ENCODE assay signal across 9 cellular contexts in the genomic region with DNA sequence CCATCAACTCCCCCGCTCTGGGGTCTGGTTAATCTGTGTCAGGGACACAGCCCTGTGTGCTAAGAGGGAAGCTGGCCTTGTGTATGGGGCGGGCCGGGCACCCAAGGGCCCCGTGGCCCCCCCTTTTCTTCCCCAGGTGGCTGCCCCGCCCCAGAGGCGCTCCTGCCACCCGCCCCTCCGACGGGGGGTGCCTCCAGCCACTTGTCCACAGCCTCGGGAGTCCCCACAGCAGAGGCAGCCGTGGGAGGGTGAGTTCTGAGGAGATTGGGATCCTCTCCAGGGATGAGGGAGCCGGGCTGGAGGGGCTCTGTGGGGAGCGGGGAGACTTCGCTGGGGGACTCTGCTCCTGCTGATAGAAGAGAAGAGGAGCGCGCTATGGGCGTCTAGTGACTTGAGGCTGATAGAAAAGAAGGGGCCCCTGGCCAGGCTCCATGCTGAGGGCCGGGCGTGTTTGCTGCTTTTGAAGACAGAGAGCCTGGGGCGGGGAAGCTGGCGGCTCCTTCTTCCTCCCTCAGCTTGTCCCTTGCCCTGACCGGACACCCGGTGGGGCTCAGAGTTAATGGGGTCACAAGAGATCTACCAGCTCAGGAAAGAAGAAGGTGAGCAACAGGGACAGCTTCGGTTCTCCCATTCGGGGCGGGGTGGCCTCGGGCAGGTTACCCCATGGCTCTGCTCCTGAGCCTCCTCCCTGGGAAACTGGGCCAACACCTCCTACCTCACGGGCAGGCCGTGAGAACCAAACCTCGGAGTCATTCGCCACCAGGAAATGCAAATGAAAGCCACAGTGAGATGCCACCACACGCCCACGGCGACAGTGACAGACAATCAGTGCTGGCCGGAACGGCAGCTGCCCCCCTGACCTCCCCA.
A peak's percentile ranks its signal among the peaks of the same experiment; 100 is the strongest.
DNase-seq lines count a peak whose midpoint lies in the region; ATAC-seq and TF ChIP-seq lines count a peak whose summit lies in the region.
"Had no signal": no experiment of that assay in that cellular context is flagged by ENCODE, and none has a peak within 500 bp of the region (broad histone marks: within the 10 kb centered on the region; RNA-seq: fewer than 3 reads in every experiment).

No MANE protein-coding gene starts in this region.

- H3K27ac Mint-ChIP-seq in HFFc6: peak overlapping the region; percentile 97

- peak overlapping the region; percentile 78; the same call in 1 of the 2 replicates for H3K4me3 Mint-ChIP-seq in HFFc6

- H3K27me3 ChIP-seq in fibroblast of lung (ENCODE audit: control insufficient read depth, insufficient read depth, low read length) (no peaks in the 10 kb centered on the region), SJCRH30 (peaks cover 4% of the 10 kb centered on the region), uterus (no peaks in the 10 kb centered on the region)

- H3K4me1 ChIP-seq in fibroblast of lung (ENCODE audit: control insufficient read depth, extremely low read depth, insufficient read depth, low read length) (peaks cover 29% of the 10 kb centered on the region), SJCRH30 (peaks cover 18% of the 10 kb centered on the region), uterus (no peaks in the 10 kb centered on the region)

- no peaks in the 10 kb centered on the region for H4K20me1 ChIP-seq in fibroblast of lung (ENCODE audit: control insufficient read depth, extremely low read depth, insufficient read depth, low read length)

- H3K4me3 ChIP-seq in fibroblast of lung (replicated peaks in 1 of 4; ENCODE audit: control extremely low read depth in 1 of 4, insufficient read depth in 1 of 4, low read depth in 3 of 4, low read length in 4 of 4): no peak overlapping the region
- H3K4me3 ChIP-seq in SJCRH30: no peak overlapping the region
- H3K4me3 ChIP-seq in uterus: no peak overlapping the region

- ATAC-seq in HG02759 (IDR thresholded peaks at IDR 0.05; ENCODE audit: unreplicated experiment): no peak

- peaks cover 6% of the 10 kb centered on the region for H3K27me3 Mint-ChIP-seq in HFFc6 (ENCODE audit: insufficient read depth)

- H3K36me3 ChIP-seq in fibroblast of lung (ENCODE audit: control insufficient read depth, insufficient read depth, low read length) (no peaks in the 10 kb centered on the region), SJCRH30 (no peaks in the 10 kb centered on the region), uterus (no peaks in the 10 kb centered on the region)

- TF ChIP-seq CTCF in HFFc6 (IDR thresholded peaks at IDR 0.05) (no peak), fibroblast of lung (conservative IDR thresholded peaks at IDR 0.05 in 1 of 2, IDR thresholded peaks at IDR 0.05 in 1 of 2; ENCODE audit: low read depth in 1 of 2, low read length in 2 of 2) (no peak), uterus (IDR thresholded peaks at IDR 0.05) (no peak)

- intact Hi-C loops in uterus (cut with DNase I; ENCODE audit: low total_unique reads): no loop called here

- peaks cover 47% of the 10 kb centered on the region for H3K4me1 Mint-ChIP-seq in HFFc6 (ENCODE audit: low read depth)

- H3K9me3 ChIP-seq in fibroblast of lung (ENCODE audit: control insufficient read depth, insufficient read depth, low read depth, low read length) (no peaks in the 10 kb centered on the region), SJCRH30 (replicated peaks) (no peaks in the 10 kb centered on the region), uterus (no peaks in the 10 kb centered on the region)

- TF ChIP-seq POLR2A in uterus (IDR thresholded peaks at IDR 0.05): no peak

- DNase-seq in HFFc6: no peak
- peak; percentile 79 for DNase-seq in activated CD8-positive, alpha-beta memory T cell treated with anti-CD3 and anti-CD28 coated beads for 24 hours
- no peak for DNase-seq in fibroblast of lung (ENCODE audit: low read depth in 2 of 2)
- peak; percentile 31 to 68 for DNase-seq in stimulated activated CD8-positive, alpha-beta memory T cell treated with anti-CD3 and anti-CD28 coated beads, Interleukin-7, amount 100 ng/mL, for 48 hours (ENCODE audit: extremely low read depth in 1 of 2, low read depth in 1 of 2)
- DNase-seq in NCI-H748 treated with DMSO at 0.1 percent for 48 hours (lab: John Stamatoyannopoulos, UW): no peak
- DNase-seq in SJCRH30: no peak
- DNase-seq in uterus: no peak

- no peaks in the 10 kb centered on the region for H3K9me3 Mint-ChIP-seq in HFFc6

- peak overlapping the region; percentile 85 for H2AFZ ChIP-seq in fibroblast of lung (ENCODE audit: low read length)

- H3K9ac ChIP-seq in fibroblast of lung (ENCODE audit: insufficient read depth, low read length): peak overlapping the region; percentile 0

- no peaks in the 10 kb centered on the region for H3K79me2 ChIP-seq in fibroblast of lung (ENCODE audit: control insufficient read depth, insufficient read depth, low read length)

- peak overlapping the region; percentile 81 for H3K4me2 ChIP-seq in fibroblast of lung (ENCODE audit: extremely low read depth, insufficient read depth, low read length)

- peak overlapping the region; percentile 87 for H3K27ac ChIP-seq in fibroblast of lung (ENCODE audit: insufficient read depth, low read length)
- H3K27ac ChIP-seq in SJCRH30: no peak overlapping the region
- H3K27ac ChIP-seq in uterus: no peak overlapping the region
- H3K27ac ChIP-seq: HL-60 had no signal

- H3K36me3 Mint-ChIP-seq in HFFc6 (ENCODE audit: low read depth): no peaks in the 10 kb centered on the region

Comparison
In these comparisons a context has a peak if more than half of its experiments do, and no peak if none do; other contexts are left out.
1. DNase-seq: peak in activated CD8-positive, alpha-beta memory T cell treated with anti-CD3 and anti-CD28 coated beads for 24 hours (single experiment) and stimulated activated CD8-positive, alpha-beta memory T cell treated with anti-CD3 and anti-CD28 coated beads, Interleukin-7, amount 100 ng/mL, for 48 hours (2 of 2); none in HFFc6 (single experiment), fibroblast of lung (0 of 2), NCI-H748 treated with DMSO at 0.1 percent for 48 hours (single experiment), SJCRH30 (0 of 2) and uterus (0 of 2).